In the genomic region with DNA sequence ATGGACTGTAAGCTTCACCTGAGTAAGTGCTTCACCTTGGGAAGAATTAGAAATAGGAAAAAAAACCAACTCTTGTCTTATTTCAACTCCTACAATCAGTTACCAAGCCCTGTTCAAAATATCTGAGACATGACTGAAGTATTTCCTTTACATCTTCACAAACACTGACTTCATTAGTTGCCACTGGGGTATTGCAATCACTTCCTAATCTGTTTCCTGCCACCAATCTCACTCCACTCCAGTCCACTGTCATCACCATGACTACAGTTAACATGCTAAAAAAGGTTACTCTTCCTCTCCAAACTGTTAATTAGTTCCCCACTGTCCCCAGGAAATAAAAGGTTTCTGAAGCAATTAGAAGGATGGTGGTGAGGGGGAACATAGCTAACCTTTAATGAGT, we compare ENCODE assay signal across 1 cellular context.
TF ChIP-seq lines count a peak whose summit lies in the region.

No MANE protein-coding gene starts in this region.

TF ChIP-seq in IMR-90, 13 proteins besides CTCF, POLR2A, EP300 and RAD21:
- TF ChIP-seq MXI1 (IDR thresholded peaks at IDR 0.05; ENCODE audit: borderline replicate concordance, low read depth, low read length) (no peak), CHD1 (IDR thresholded peaks at IDR 0.05; ENCODE audit: low read depth, low read length) (no peak), FOS (IDR thresholded peaks at IDR 0.05; ENCODE audit: low read depth, low read length) (no peak), BHLHE40 (IDR thresholded peaks at IDR 0.05; ENCODE audit: low read depth, low read length) (no peak), SMC3 (IDR thresholded peaks at IDR 0.05; ENCODE audit: low read depth, low read length) (no peak), CEBPB (IDR thresholded peaks at IDR 0.05; ENCODE audit: low read depth, low read length) (no peak), MAFK (IDR thresholded peaks at IDR 0.05; ENCODE audit: low read depth, low read length) (no peak), RFX5 (IDR thresholded peaks at IDR 0.05; ENCODE audit: low read depth, low read length) (no peak), NFE2L2 (IDR thresholded peaks at IDR 0.05; ENCODE audit: low read depth, low read length) (no peak), ELK1 (IDR thresholded peaks at IDR 0.05; ENCODE audit: borderline replicate concordance, low read depth, low read length) (no peak)
